Comparison of ENCODE assay signal across 8 cellular contexts in genomic region chr2:55133467-55134315, GRCh38.
DNase-seq lines count a peak whose midpoint lies in the region; ATAC-seq, FAIRE-seq and TF ChIP-seq lines count a peak whose summit lies in the region.

No MANE protein-coding gene starts in this region.

- H3K27me3 ChIP-seq in iPS-20b (ENCODE audit: insufficient read depth, low read length) (no peaks in the 10 kb centered on the region), spleen (replicated peaks in 1 of 7) (no peaks in the 10 kb centered on the region), PC-9 (ENCODE audit: insufficient read depth, low read depth) (no peaks in the 10 kb centered on the region)

- H3K36me3 ChIP-seq in iPS-20b (ENCODE audit: insufficient read depth, low read depth, low read length) (no peaks in the 10 kb centered on the region), spleen (no peaks in the 10 kb centered on the region), PC-9 (ENCODE audit: low read depth) (no peaks in the 10 kb centered on the region)

- no peak overlapping the region for H3K4me2 ChIP-seq in PC-9

- in situ Hi-C loops in astrocyte of the cerebellum (cut with HindIII; ENCODE audit: low sequenced_read_pairs), result no loop called here

- peak; percentile 91 for FAIRE-seq in GM18507 (lab: Jason Lieb, UNC)

- H3F3A ChIP-seq in PC-9 (ENCODE audit: insufficient read depth, low read depth), result 0 out of 2 replicates have a peak, but pooled peaks cover 3% of the 10 kb centered on the region

- H3K9ac ChIP-seq in iPS-20b (ENCODE audit: low read depth, low read length), result peak overlapping the region; percentile 80; the same call in 1 of the 2 replicates

- H3K9me3 ChIP-seq in iPS-20b (ENCODE audit: insufficient read depth, low read depth, low read length) (no peaks in the 10 kb centered on the region), spleen (no peaks in the 10 kb centered on the region), PC-9 (ENCODE audit: insufficient read depth, low read depth) (no peaks in the 10 kb centered on the region)

- intact Hi-C loops in spleen (cut with DNase I; ENCODE audit: low total_unique reads), result no loop called here
- intact Hi-C loops in PC-9 (cut with micrococcal nuclease; ENCODE audit: unreplicated experiment), result no loop called here

- H3K27ac ChIP-seq in iPS-20b (ENCODE audit: low read length), result peak overlapping the region; percentile 96
- H3K27ac ChIP-seq in spleen, result peak overlapping the region; percentile 64 to 89 (median 83)
- H3K27ac ChIP-seq in PC-9, result no peak overlapping the region

- CTCF ChIA-PET in PC-9 (lab: Charles Lee), result no interaction called here

- peak; percentile 79 for ATAC-seq in HG02840 (IDR thresholded peaks at IDR 0.05; ENCODE audit: low FRiP score, unreplicated experiment)

- peaks cover 25% of the 10 kb centered on the region for H3K4me1 ChIP-seq in iPS-20b (ENCODE audit: insufficient read depth, low read length)
- peaks cover 22 to 50% (median 43%) of the 10 kb centered on the region in 6 donors for H3K4me1 ChIP-seq in spleen
- peaks cover 12% of the 10 kb centered on the region; the same call in 1 of the 2 replicates for H3K4me1 ChIP-seq in PC-9 (replicated peaks; ENCODE audit: insufficient read depth)

- POLR2A ChIA-PET in PC-9 (lab: Charles Lee; ENCODE audit: unreplicated experiment), result no interaction called here

- TF ChIP-seq CTCF in astrocyte of the cerebellum (IDR thresholded peaks at IDR 0.05; ENCODE audit: low read depth, low read length, missing control alignments), result no peak
- TF ChIP-seq CTCF in spleen (IDR thresholded peaks at IDR 0.05 in 8 of 11, conservative IDR thresholded peaks at IDR 0.05 in 3 of 11), result no peak
- no peak for TF ChIP-seq CTCF in PC-9 (conservative IDR thresholded peaks at IDR 0.05)

- no peaks in the 10 kb centered on the region for H4K20me1 ChIP-seq in PC-9 (ENCODE audit: insufficient read depth)

- WGBS in spleen, 5 donors, result 9 to 15% (median 11%) methylated on average over 10 of the region's 10 CpGs

- TF ChIP-seq POLR2A in spleen (IDR thresholded peaks at IDR 0.05), result no peak

- no peak overlapping the region for H2AFZ ChIP-seq in PC-9

- no peaks in the 10 kb centered on the region for H3K79me2 ChIP-seq in PC-9 (ENCODE audit: low read depth)

- BruUV-seq in PC-9 (replicated peaks; lab: Mats Ljungman, UMichigan), result no TSS peak

- H3K9me2 ChIP-seq in PC-9 (ENCODE audit: insufficient read depth), result no peaks in the 10 kb centered on the region

- H3K4me3 ChIP-seq in astrocyte of the cerebellum (ENCODE audit: low read depth, low read length) (peak overlapping the region; percentile 7), iPS-20b (ENCODE audit: low read length) (peak overlapping the region; percentile 45), spleen (peak overlapping the region; percentile 8 to 62 (median 32)), PC-9 (no peak overlapping the region)

- peak; percentile 32 for DNase-seq in GM18507 (ENCODE audit: extremely low spot score, insufficient read length, low read depth)
- peak; percentile 44 for DNase-seq in T follicular helper cell (ENCODE audit: low read depth)
- DNase-seq in astrocyte of the cerebellum (ENCODE audit: low read depth), result peak; percentile 92
- no peak for DNase-seq in spleen
- no peak for DNase-seq in NCI-H2227 (lab: John Stamatoyannopoulos, UW; ENCODE audit: unreplicated experiment)
- DNase-seq in PC-9, result no peak

Comparison
In these comparisons a context has a peak if more than half of its experiments do, and no peak if none do; other contexts are left out.
1. DNase-seq: peak in GM18507 (single experiment), T follicular helper cell (single experiment) and astrocyte of the cerebellum (single experiment); none in spleen (single experiment), NCI-H2227 (single experiment) and PC-9 (0 of 2).